In genomic region chr16:4330277-4330882, GRCh38 we compare ENCODE assay signal across 9 cellular contexts. TPM values are rescaled to one million over a fixed set of nuclear protein-coding genes. Genes with fewer than 3 reads are reported as not detected.
A peak's percentile ranks its signal among the peaks of the same experiment; 100 is the strongest.
DNase-seq lines count a peak whose midpoint lies in the region; ATAC-seq and TF ChIP-seq lines count a peak whose summit lies in the region.
"Had no signal": no experiment of that assay in that cellular context is flagged by ENCODE, and none has a peak within 500 bp of the region (broad histone marks: within the 10 kb centered on the region; RNA-seq: fewer than 3 reads in every experiment).

No MANE protein-coding gene starts in this region.

- no peak overlapping the region for H3K4me3 ChIP-seq in DND-41 (ENCODE audit: low read depth in 1 of 2, low read length in 2 of 2)
- H3K4me3 ChIP-seq in SU-DHL-6 (ENCODE audit: insufficient read depth, low read length, poor library complexity, severe bottlenecking), result no peak overlapping the region
- H3K4me3 ChIP-seq in trophoblast cell (ENCODE audit: low read depth, low read length), result no peak overlapping the region

- no peak overlapping the region for H4K8ac ChIP-seq in trophoblast cell (ENCODE audit: low read depth, low read length)

- H3K4me2 ChIP-seq in DND-41 (ENCODE audit: insufficient read depth, low read length), result no peak overlapping the region
- no peak overlapping the region for H3K4me2 ChIP-seq in SU-DHL-6 (ENCODE audit: low read depth, low read length, poor library complexity, severe bottlenecking)
- H3K4me2 ChIP-seq in trophoblast cell (ENCODE audit: low read length), result no peak overlapping the region

- no CpG with 5 or more reads among the region's 15 CpGs for WGBS in trophoblast cell (ENCODE audit: extremely low coverage, insufficient coverage, insufficient read length)

- no peak overlapping the region for H3K23ac ChIP-seq in trophoblast cell (ENCODE audit: low read length)

- H3K79me2 ChIP-seq in DND-41 (ENCODE audit: insufficient read depth, low read length) (no peaks in the 10 kb centered on the region), SU-DHL-6 (ENCODE audit: insufficient read depth, low read length) (no peaks in the 10 kb centered on the region), trophoblast cell (ENCODE audit: control insufficient read depth, insufficient read depth, low read length, poor library complexity) (peaks cover 5% of the 10 kb centered on the region)

- H3K4ac ChIP-seq in trophoblast cell (ENCODE audit: low read depth, low read length), result no peak overlapping the region

- no peak overlapping the region for H2BK12ac ChIP-seq in trophoblast cell (ENCODE audit: low read length)

- no peaks in the 10 kb centered on the region for H3K9me3 ChIP-seq in DND-41 (ENCODE audit: insufficient read depth, low read length, severe bottlenecking)
- no peaks in the 10 kb centered on the region for H3K9me3 ChIP-seq in SU-DHL-6 (ENCODE audit: insufficient read depth, low read length)
- H3K9me3 ChIP-seq in trophoblast cell (ENCODE audit: insufficient read depth, low read depth, low read length), result peaks cover 2% of the 10 kb centered on the region

- no peaks in the 10 kb centered on the region for H3K9me2 ChIP-seq in SU-DHL-6 (replicated peaks; ENCODE audit: insufficient read depth, low read length)

- no peaks in the 10 kb centered on the region for H3K27me3 Mint-ChIP-seq in activated naive CD8-positive, alpha-beta T cell treated with anti-CD3 and anti-CD28 coated beads for 36 hours

- H4K12ac ChIP-seq in trophoblast cell (ENCODE audit: low read depth, low read length), result no peak overlapping the region

- H3K18ac ChIP-seq in trophoblast cell (ENCODE audit: low read length), result no peak overlapping the region

- H3K14ac ChIP-seq in trophoblast cell (ENCODE audit: low read length), result no peak overlapping the region

- no peak overlapping the region for H2BK5ac ChIP-seq in trophoblast cell (ENCODE audit: low read depth, low read length, poor library complexity)

- H3K4me1 Mint-ChIP-seq in activated naive CD8-positive, alpha-beta T cell treated with anti-CD3 and anti-CD28 coated beads for 36 hours, result peaks cover 4% of the 10 kb centered on the region

- no peak overlapping the region for H2AK5ac ChIP-seq in trophoblast cell (ENCODE audit: low read length)

- H3K4me3 Mint-ChIP-seq in activated naive CD8-positive, alpha-beta T cell treated with anti-CD3 and anti-CD28 coated beads for 36 hours, result no peak overlapping the region

- H3K36me3 Mint-ChIP-seq in activated naive CD8-positive, alpha-beta T cell treated with anti-CD3 and anti-CD28 coated beads for 36 hours, result no peaks in the 10 kb centered on the region

- no peak overlapping the region for H4K91ac ChIP-seq in trophoblast cell (ENCODE audit: low read depth, low read length)

- no peaks in the 10 kb centered on the region for H3K36me3 ChIP-seq in DND-41 (ENCODE audit: insufficient read depth, low read length)
- H3K36me3 ChIP-seq in SU-DHL-6 (ENCODE audit: low read length), result no peaks in the 10 kb centered on the region
- peaks cover 22 to 25% of the 10 kb centered on the region in 2 experiments for H3K36me3 ChIP-seq in trophoblast cell (ENCODE audit: control insufficient read depth in 1 of 2, insufficient read depth in 2 of 2, low read length in 2 of 2)

- H3K79me1 ChIP-seq in trophoblast cell (ENCODE audit: low read length), result peaks cover 4% of the 10 kb centered on the region

- H3K27ac ChIP-seq in DND-41 (ENCODE audit: low read length) (no peak overlapping the region), SU-DHL-6 (ENCODE audit: low read depth, low read length) (no peak overlapping the region), trophoblast cell (ENCODE audit: low read depth, low read length) (no peak overlapping the region)

- peak; percentile 88 for TF ChIP-seq CTCF in DND-41 (IDR thresholded peaks at IDR 0.05; ENCODE audit: borderline replicate concordance, extremely low read depth, low read length, poor library complexity, severe bottlenecking)
- peak; percentile 85 for TF ChIP-seq CTCF in SU-DHL-6 (IDR thresholded peaks at IDR 0.05; ENCODE audit: insufficient read depth, low read length, poor library complexity, severe bottlenecking)

- H3K27ac Mint-ChIP-seq in activated naive CD8-positive, alpha-beta T cell treated with anti-CD3 and anti-CD28 coated beads for 36 hours, result no peak overlapping the region

- H3K9ac ChIP-seq in DND-41 (ENCODE audit: low read depth, low read length) (no peak overlapping the region), SU-DHL-6 (ENCODE audit: low read length) (no peak overlapping the region), trophoblast cell (ENCODE audit: low read length) (no peak overlapping the region)

- H3F3A ChIP-seq in SU-DHL-6 (ENCODE audit: insufficient read depth), result no peaks in the 10 kb centered on the region

- H3K9me3 Mint-ChIP-seq in activated naive CD8-positive, alpha-beta T cell treated with anti-CD3 and anti-CD28 coated beads for 36 hours, result no peaks in the 10 kb centered on the region

- H2AFZ ChIP-seq in DND-41 (ENCODE audit: low read depth, low read length) (no peak overlapping the region), SU-DHL-6 (ENCODE audit: low read depth, low read length, severe bottlenecking) (no peak overlapping the region), trophoblast cell (ENCODE audit: insufficient read depth, low read length, poor library complexity) (no peak overlapping the region)

- DNase-seq in DND-41 (peak; percentile 59), glomerular visceral epithelial cell (ENCODE audit: extremely low spot score) (peak; percentile 64), trophoblast cell (peak; percentile 64 to 80), H4 (ENCODE audit: low spot score) (no peak)
- peak; percentile 75 for DNase-seq in activated naive CD8-positive, alpha-beta T cell treated with anti-CD3 and anti-CD28 coated beads for 36 hours

- H3K27me3 ChIP-seq in DND-41 (ENCODE audit: insufficient read depth, low read length, poor library complexity) (no peaks in the 10 kb centered on the region), SU-DHL-6 (ENCODE audit: low read length) (no peaks in the 10 kb centered on the region), trophoblast cell (ENCODE audit: insufficient read depth, low read length) (no peaks in the 10 kb centered on the region)

- no peak overlapping the region for H2BK120ac ChIP-seq in trophoblast cell (ENCODE audit: insufficient read depth, low read length, poor library complexity)

- no peaks in the 10 kb centered on the region for H3K4me1 ChIP-seq in DND-41 (ENCODE audit: insufficient read depth, low read length)
- H3K4me1 ChIP-seq in trophoblast cell (ENCODE audit: control insufficient read depth in 1 of 2, insufficient read depth in 2 of 2, low read length in 2 of 2), result peaks cover 6 to 19% of the 10 kb centered on the region in 2 experiments

- peaks cover 17% of the 10 kb centered on the region for H4K20me1 ChIP-seq in DND-41 (ENCODE audit: insufficient read depth, low read length)
- no peaks in the 10 kb centered on the region for H4K20me1 ChIP-seq in SU-DHL-6 (ENCODE audit: low read depth, low read length)

- ATAC-seq in DND-41 (ENCODE audit: insufficient read depth, low read depth), result peak; percentile 87
- ATAC-seq in HG03175 (IDR thresholded peaks at IDR 0.05; ENCODE audit: unreplicated experiment), result peak; percentile 64
- ATAC-seq in GM21717 (IDR thresholded peaks at IDR 0.05; ENCODE audit: unreplicated experiment), result no peak

RNA-seq across cellular contexts. Expression of gene GLIS2, which starts 14.5 kb away (rescaled TPM):
- total RNA-seq in activated naive CD8-positive, alpha-beta T cell treated with anti-CD3 and anti-CD28 coated beads for 36 hours, result under 1 TPM; 0.08 to 0.16 TPM
- 22.5 and 23.2 TPM in 2 replicates for polyA plus RNA-seq in trophoblast cell (2013)
- total RNA-seq in H4 (2014; rRNA removed; shearing (Covaris generic)), result 0.29 and 0.45 TPM in 2 replicates

RNA-seq across cellular contexts. Expression of gene PAM16, which starts 20.7 kb away (rescaled TPM):
- total RNA-seq in activated naive CD8-positive, alpha-beta T cell treated with anti-CD3 and anti-CD28 coated beads for 36 hours, result 10 to 100 TPM; 73.0 to 73.9 TPM
- polyA plus RNA-seq in trophoblast cell (2013), result 40.6 and 45.5 TPM in 2 replicates
- 32.1 and 46.7 TPM in 2 replicates for total RNA-seq in H4 (2014; rRNA removed; shearing (Covaris generic))

RNA-seq across cellular contexts. Expression of gene VASN, which starts 41.3 kb away (rescaled TPM):
- under 1 TPM in 1 of 2 experiments, not detected in 1; 0.08 TPM for total RNA-seq in activated naive CD8-positive, alpha-beta T cell treated with anti-CD3 and anti-CD28 coated beads for 36 hours
- polyA plus RNA-seq in trophoblast cell (2013), result 17.6 and 18.2 TPM in 2 replicates
- 22.8 and 32.2 TPM in 2 replicates for total RNA-seq in H4 (2014; rRNA removed; shearing (Covaris generic))
- total RNA-seq: T-helper 2 cell treated with Interferon-gamma antibody and Interleukin-4, amounts not matched to agents 100 ng/mL and 5 ng/mL, for 36 hours had no signal

RNA-seq across cellular contexts. Expression of gene TFAP4, which starts 57.6 kb away (rescaled TPM):
- total RNA-seq in activated naive CD8-positive, alpha-beta T cell treated with anti-CD3 and anti-CD28 coated beads for 36 hours, result 10 to 100 TPM; 44.2 to 44.9 TPM
- polyA plus RNA-seq in trophoblast cell (2013), result 4.5 and 4.6 TPM in 2 replicates
- 7.3 and 8.8 TPM in 2 replicates for total RNA-seq in H4 (2014; rRNA removed; shearing (Covaris generic))

Comparison
In these comparisons a context has a peak if more than half of its experiments do, and no peak if none do; other contexts are left out.
1. RNA of gene VASN, which starts 41.3 kb away (total RNA-seq): 22.8 to 32.2 TPM in H4; 0.08 TPM in activated naive CD8-positive, alpha-beta T cell treated with anti-CD3 and anti-CD28 coated beads for 36 hours; every median in the first group is over 10 times any median in the second.